Comparison of ENCODE assay signal across 34 cellular contexts in genomic region chr16:64498363-64498762, GRCh38.
"Had no signal": no experiment of that assay in that cellular context is flagged by ENCODE, and none has a peak within 500 bp of the region (broad histone marks: within the 10 kb centered on the region; RNA-seq: fewer than 3 reads in every experiment).

No MANE protein-coding gene starts in this region.

- H3K4me3 ChIP-seq: MG63 had no signal

- DNase-seq: Karpas-422, Kasumi-1, KG1, MG63, MV-4-11, NCI-H1048, NCI-H1092, NCI-H1092 treated with DMSO at 0.1 percent for 48 hours, NCI-H1105, NCI-H1105 treated with DMSO at 0.1 percent for 48 hours, NCI-H1417, NCI-H1417 treated with DMSO at 0.1 percent for 48 hours, NCI-H1436, NCI-H1436 treated with DMSO at 0.1 percent for 48 hours, NCI-H146, NCI-H1694, NCI-H1694 treated with DMSO at 0.1 percent for 48 hours, NCI-H187, NCI-H187 treated with DMSO at 0.1 percent for 48 hours, NCI-H1930, NCI-H2029, NCI-H2029 treated with DMSO at 0.1 percent for 48 hours, NCI-H2081, NCI-H2081 treated with DMSO at 0.1 percent for 48 hours, NCI-H2107, NCI-H2171, NCI-H2171 treated with DMSO at 0.1 percent for 48 hours, NCI-H2227 treated with DMSO at 0.1 percent for 48 hours, NCI-H226, NCI-H345, NCI-H446, NCI-H446 treated with DMSO at 0.1 percent for 48 hours, NCI-H510A had no signal

- H3K4me2 ChIP-seq: KMS-11 had no signal

- H3K9me3 ChIP-seq: MG63 had no signal

- H3K9ac ChIP-seq: KMS-11 had no signal

- H3K27ac ChIP-seq: KMS-11 had no signal

- H3K36me3 ChIP-seq: MG63 had no signal

- H3K27me3 ChIP-seq: MG63 had no signal
